ENCODE assay signal across 8 cellular contexts in the genomic region with DNA sequence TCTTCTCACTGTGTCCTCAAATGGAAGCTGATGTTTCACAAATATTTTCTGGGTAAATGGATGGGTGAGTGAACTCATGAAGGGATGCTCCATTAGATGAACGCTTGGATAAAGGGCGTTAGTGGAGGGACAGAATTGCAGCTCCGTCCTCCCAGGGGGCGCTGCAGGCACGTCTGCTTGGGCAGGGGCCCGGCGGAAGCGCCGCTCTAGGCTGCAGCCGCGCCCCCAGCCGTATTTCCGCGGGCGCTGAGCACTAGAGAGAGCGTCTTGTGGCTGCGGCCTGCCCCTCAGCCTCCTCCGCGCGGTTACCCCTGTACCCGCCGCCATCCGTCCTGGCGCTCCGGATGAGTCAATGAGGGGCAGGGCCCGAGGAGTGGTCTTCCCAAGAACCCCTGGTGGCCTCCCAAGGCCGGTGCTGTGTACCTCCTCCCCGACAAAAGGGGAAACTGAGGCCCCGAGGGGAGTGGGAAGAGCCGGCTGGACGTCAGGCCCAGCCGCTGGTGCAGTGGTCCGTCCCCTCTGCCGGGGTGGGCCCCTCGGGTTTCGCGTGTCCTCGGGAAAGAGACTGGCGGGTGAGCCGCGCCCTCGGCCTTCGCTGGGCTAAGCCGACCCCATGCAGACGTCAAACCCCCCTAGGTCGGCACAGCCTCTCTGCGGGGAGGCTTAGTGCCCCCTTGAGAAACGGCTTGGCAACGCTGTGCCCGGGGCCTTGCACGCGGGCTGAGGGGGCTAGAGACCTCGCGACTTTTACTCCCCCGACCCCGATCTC.
DNase-seq lines count a peak whose midpoint lies in the region; ATAC-seq, FAIRE-seq and TF ChIP-seq lines count a peak whose summit lies in the region.

No MANE protein-coding gene starts in this region.

- peak; percentile 90 for TF ChIP-seq CTCF in astrocyte of the spinal cord (IDR thresholded peaks at IDR 0.05; ENCODE audit: low read depth, low read length)

- peak overlapping the region; percentile 88 for H3K4me3 ChIP-seq in astrocyte of the spinal cord (ENCODE audit: low read depth, low read length)

- FAIRE-seq in GM18507 (lab: Jason Lieb, UNC): peak; percentile 77

- in situ Hi-C loops in astrocyte of the spinal cord (cut with HindIII; ENCODE audit: low sequenced_read_pairs): no loop called here

- peak; percentile 61 for ATAC-seq in HG03025 (IDR thresholded peaks at IDR 0.05; ENCODE audit: low FRiP score, unreplicated experiment)
- no peak for ATAC-seq in GM18873 (IDR thresholded peaks at IDR 0.05; ENCODE audit: low FRiP score, unreplicated experiment)

- DNase-seq in GM18507 (ENCODE audit: extremely low spot score, insufficient read length, low read depth): peak; percentile 84
- DNase-seq in NCI-H2081 (lab: John Stamatoyannopoulos, UW): peak; percentile 88 to 92
- peak; percentile 86 for DNase-seq in T1000 (lab: John Stamatoyannopoulos, UW)
- peak; percentile 94 for DNase-seq in astrocyte of the spinal cord (ENCODE audit: low read depth, low spot score)
- peak; percentile 8 to 92 (median 72) for DNase-seq in hypothalamus (lab: John Stamatoyannopoulos, UW)
- DNase-seq in retina: peak; percentile 95
